ENCODE assay signal across 14 cellular contexts in the genomic region with DNA sequence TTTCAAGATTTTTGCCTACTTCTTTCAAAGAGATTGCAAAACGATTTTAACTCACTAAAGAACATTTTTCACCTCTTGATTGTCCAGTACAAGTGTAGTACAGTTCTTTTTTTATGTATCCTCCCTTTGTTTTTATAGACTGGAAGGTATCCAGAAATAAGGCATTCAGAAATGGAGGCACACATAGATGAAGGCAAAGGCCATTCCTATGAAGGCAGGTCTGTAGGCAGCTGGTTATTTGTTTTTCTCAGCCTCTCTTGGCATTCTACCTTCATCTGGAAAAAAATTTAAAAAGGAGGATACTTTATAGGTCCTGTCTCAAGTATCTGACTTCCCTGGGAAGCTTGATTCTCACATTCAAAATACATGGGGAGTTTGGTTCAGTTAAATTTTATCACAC.
"Had no signal": no experiment of that assay in that cellular context is flagged by ENCODE, and none has a peak within 500 bp of the region (broad histone marks: within the 10 kb centered on the region; RNA-seq: fewer than 3 reads in every experiment).

No MANE protein-coding gene starts in this region.

- H3K4me3 Mint-ChIP-seq: effector memory CD8-positive, alpha-beta T cell; immature natural killer cell; natural killer cell; neural crest cell had no signal

- H3K27me3 Mint-ChIP-seq: effector memory CD8-positive, alpha-beta T cell had no signal

- H3K27ac ChIP-seq: esophagus squamous epithelium, gastroesophageal sphincter, ovary had no signal

- H3K36me3 ChIP-seq: ovary had no signal

- H3K9me3 ChIP-seq: esophagus squamous epithelium, gastroesophageal sphincter, ovary had no signal

- H3K9me3 Mint-ChIP-seq: effector memory CD8-positive, alpha-beta T cell; immature natural killer cell; natural killer cell; neural crest cell had no signal

- H3K4me1 ChIP-seq: esophagus squamous epithelium, gastroesophageal sphincter had no signal

- H3K4me1 Mint-ChIP-seq: immature natural killer cell, natural killer cell, neural crest cell had no signal

- ATAC-seq: effector memory CD8-positive, alpha-beta T cell; gastroesophageal sphincter; left ventricle myocardium superior; natural killer cell; right cardiac atrium had no signal

- DNase-seq: effector memory CD8-positive, alpha-beta T cell; esophagus squamous epithelium; foreskin fibroblast; glutamatergic neuron; immature natural killer cell; left ventricle myocardium superior; natural killer cell; ovary; right cardiac atrium; stimulated activated CD4-positive, alpha-beta T cell treated with anti-CD3 and anti-CD28 coated beads, Interleukin-2, amount 100 ng/mL, for 48 hours; stimulated activated naive CD4-positive, alpha-beta T cell treated with Interleukin-2 at 50 U/mL for 16 hours had no signal

- H3K4me3 ChIP-seq: esophagus squamous epithelium, gastroesophageal sphincter, ovary, smooth muscle cell had no signal

- H3K27me3 ChIP-seq: esophagus squamous epithelium, gastroesophageal sphincter, ovary had no signal

- H3K27ac Mint-ChIP-seq: effector memory CD8-positive, alpha-beta T cell; natural killer cell had no signal

- H3K36me3 Mint-ChIP-seq: natural killer cell had no signal
